8 cellular contexts compared by ENCODE assay signal in genomic region chr6:100116409-100117194, GRCh38.
DNase-seq lines count a peak whose midpoint lies in the region; ATAC-seq and TF ChIP-seq lines count a peak whose summit lies in the region.

No MANE protein-coding gene starts in this region.

- no peak overlapping the region for H3K4me3 ChIP-seq in adrenal gland

- no peak overlapping the region for H3K27ac Mint-ChIP-seq in stimulated activated effector memory CD8-positive, alpha-beta T cell treated with anti-CD3 and anti-CD28 coated beads, Interleukin-12 subunit alpha, Interleukin-12 subunit beta, amount 100 ng/mL, for 72 hours

- H3K27ac ChIP-seq in adrenal gland: no peak overlapping the region

- no peak for TF ChIP-seq POLR2A in adrenal gland (IDR thresholded peaks at IDR 0.05)

- H3K36me3 Mint-ChIP-seq in stimulated activated effector memory CD8-positive, alpha-beta T cell treated with anti-CD3 and anti-CD28 coated beads, Interleukin-12 subunit alpha, Interleukin-12 subunit beta, amount 100 ng/mL, for 72 hours: no peaks in the 10 kb centered on the region

- WGBS in adrenal gland, 4 donors: 15 to 21% (median 18%) methylated on average over 4 of the region's 4 CpGs

- peak; percentile 62 for DNase-seq in Caki2 (ENCODE audit: low read depth)
- DNase-seq in NCI-H524 (lab: John Stamatoyannopoulos, UW): peak; percentile 69 to 86
- peak; percentile 14 to 72 (median 32) for DNase-seq in adrenal gland
- peak; percentile 21 for DNase-seq in hepatic stellate cell (ENCODE audit: low spot score)
- DNase-seq in stimulated activated effector memory CD8-positive, alpha-beta T cell treated with anti-CD3 and anti-CD28 coated beads, Interleukin-12 subunit alpha, Interleukin-12 subunit beta, amount 100 ng/mL, for 72 hours (ENCODE audit: low spot score in 2 of 2): peak in 1 of 2 donors; percentile 67

- H3K27me3 ChIP-seq in adrenal gland: peaks cover 4% of the 10 kb centered on the region

- no peaks in the 10 kb centered on the region for H3K4me1 ChIP-seq in adrenal gland (replicated peaks in 1 of 2)

- no peaks in the 10 kb centered on the region for H3K36me3 ChIP-seq in adrenal gland (replicated peaks in 1 of 2)

- H3K9me3 ChIP-seq in adrenal gland (replicated peaks in 1 of 3): no peaks in the 10 kb centered on the region

- H3K4me1 Mint-ChIP-seq in stimulated activated effector memory CD8-positive, alpha-beta T cell treated with anti-CD3 and anti-CD28 coated beads, Interleukin-12 subunit alpha, Interleukin-12 subunit beta, amount 100 ng/mL, for 72 hours: no peaks in the 10 kb centered on the region

- TF ChIP-seq CTCF in adrenal gland (IDR thresholded peaks at IDR 0.05): peak; percentile 31 to 69 (median 50)

- H3K4me3 Mint-ChIP-seq in stimulated activated effector memory CD8-positive, alpha-beta T cell treated with anti-CD3 and anti-CD28 coated beads, Interleukin-12 subunit alpha, Interleukin-12 subunit beta, amount 100 ng/mL, for 72 hours: no peak overlapping the region

- ATAC-seq in GM18867 (IDR thresholded peaks at IDR 0.05; ENCODE audit: unreplicated experiment) (peak; percentile 80), HG03354 (IDR thresholded peaks at IDR 0.05; ENCODE audit: poor library complexity, severe bottlenecking, unreplicated experiment) (peak; percentile 80), GM21390 (IDR thresholded peaks at IDR 0.05; ENCODE audit: unreplicated experiment) (no peak)
- ATAC-seq in stimulated activated effector memory CD8-positive, alpha-beta T cell treated with anti-CD3 and anti-CD28 coated beads, Interleukin-12 subunit alpha, Interleukin-12 subunit beta, amount 100 ng/mL, for 72 hours: peak; percentile 58

- no peaks in the 10 kb centered on the region for H3K9me3 Mint-ChIP-seq in stimulated activated effector memory CD8-positive, alpha-beta T cell treated with anti-CD3 and anti-CD28 coated beads, Interleukin-12 subunit alpha, Interleukin-12 subunit beta, amount 100 ng/mL, for 72 hours

- intact Hi-C loops in adrenal gland (cut with DNase I): loop anchor here (5.0 to 10.0 kb wide), 2 partner anchors 361 to 548 kb away; no protein-coding TSS in a partner anchor

- in situ Hi-C loops in Caki2 (cut with HindIII; ENCODE audit: low pct_unique_long_range_greater_than_20kb, low sequenced_read_pairs): loop anchor here (10.0 to 25.0 kb wide), 3 partner anchors 58 to 521 kb away; no protein-coding TSS in a partner anchor
